ENCODE assay signal across 17 cellular contexts in the genomic region with DNA sequence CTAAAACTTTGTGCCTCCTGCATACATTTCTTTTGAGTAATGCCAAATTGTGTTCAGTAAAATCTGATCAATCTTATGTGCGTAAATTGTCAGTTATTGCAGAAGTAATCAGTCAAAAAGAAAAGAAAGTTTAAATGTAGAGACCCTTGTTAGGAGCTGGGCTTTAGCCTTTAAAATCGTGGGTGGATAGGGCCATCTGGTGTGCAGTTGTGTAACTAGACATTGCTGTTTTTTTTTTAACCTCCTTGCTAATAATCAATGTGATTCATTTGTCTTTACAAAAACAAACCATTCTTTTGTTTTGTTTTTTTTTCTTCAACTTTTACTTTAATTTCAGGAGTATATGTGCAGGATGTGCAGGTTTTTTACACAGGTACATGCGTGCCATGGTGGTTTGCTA. TPM values are rescaled to one million over a fixed set of nuclear protein-coding genes. Genes with fewer than 3 reads are reported as not detected.
DNase-seq lines count a peak whose midpoint lies in the region; ATAC-seq, FAIRE-seq and TF ChIP-seq lines count a peak whose summit lies in the region.
"Had no signal": no experiment of that assay in that cellular context is flagged by ENCODE, and none has a peak within 500 bp of the region (broad histone marks: within the 10 kb centered on the region; RNA-seq: fewer than 3 reads in every experiment).

No MANE protein-coding gene starts in this region.

- CTCF ChIA-PET in HepG2 (lab: Yijun Ruan, JAX; ENCODE audit: low intra/inter-chr PET ratio, low total read pairs) = no interaction called here

- no peaks in the 10 kb centered on the region for H3K36me3 Mint-ChIP-seq in glutamatergic neuron (ENCODE audit: unreplicated experiment)
- H3K36me3 Mint-ChIP-seq in T-helper 2 cell treated with Interferon-gamma antibody and Interleukin-4, amounts not matched to agents 5 μg/mL and 100 μg/mL, for 36 hours (ENCODE audit: low read depth) = peaks cover 1% of the 10 kb centered on the region
- H3K36me3 Mint-ChIP-seq: activated naive CD8-positive, alpha-beta T cell had no signal

- no TSS peak for BruUV-seq in HepG2 (replicated peaks; lab: Mats Ljungman, UMichigan)

- TF ChIP-seq POLR2A in HepG2 (IDR thresholded peaks at IDR 0.05; ENCODE audit: insufficient read depth in 1 of 2, low read depth in 2 of 2, low read length in 2 of 2) (no peak), right lobe of liver (IDR thresholded peaks at IDR 0.05) (no peak)

- H3K4me1 ChIP-seq in HepG2 (ENCODE audit: insufficient read depth, low read length) (peaks cover 15% of the 10 kb centered on the region), right lobe of liver (no peaks in the 10 kb centered on the region), upper lobe of right lung (peaks cover 6% of the 10 kb centered on the region)
- H3K4me1 ChIP-seq: parathyroid adenoma had no signal

- H3K27ac ChIP-seq in HepG2 (ENCODE audit: extremely low read length, insufficient read depth, low read length) (no peak overlapping the region), right lobe of liver (no peak overlapping the region), upper lobe of right lung (no peak overlapping the region)
- H3K27ac ChIP-seq: parathyroid adenoma, spleen had no signal

- in situ Hi-C loops in HepG2 (cut with HindIII; ENCODE audit: extremely low pct_ligation_motif_present, low pct_unique_long_range_greater_than_20kb) = no loop called here

- peaks cover 0 to 10% of the 10 kb centered on the region in 2 experiments; a peak in 1 of 5 replicates for H3K27me3 ChIP-seq in HepG2 (ENCODE audit: control insufficient read depth in 1 of 2, insufficient read depth in 2 of 2, low read length in 2 of 2)
- H3K27me3 ChIP-seq in right lobe of liver = no peaks in the 10 kb centered on the region
- H3K27me3 ChIP-seq in upper lobe of right lung = peaks cover 14% of the 10 kb centered on the region

- peak; percentile 40 for FAIRE-seq in HepG2 (lab: Jason Lieb, UNC)
- FAIRE-seq: keratinocyte, RCC 7860 had no signal

- TF ChIP-seq CTCF in HepG2 (CRISPR knock-in tag; IDR thresholded peaks at IDR 0.05) (peak; percentile 44), right lobe of liver (IDR thresholded peaks at IDR 0.05) (no peak), epithelial cell of proximal tubule (conservative IDR thresholded peaks at IDR 0.05; ENCODE audit: low read depth, low read length) (peak; percentile 26), glutamatergic neuron (IDR thresholded peaks at IDR 0.05; ENCODE audit: partially characterized antibody, unreplicated experiment) (no peak), upper lobe of right lung (IDR thresholded peaks at IDR 0.05) (no peak)

- H3K27me3 Mint-ChIP-seq in glutamatergic neuron (ENCODE audit: unreplicated experiment) = peaks cover 6% of the 10 kb centered on the region
- peaks cover 13% of the 10 kb centered on the region for H3K27me3 Mint-ChIP-seq in T-helper 2 cell treated with Interferon-gamma antibody and Interleukin-4, amounts not matched to agents 5 μg/mL and 100 μg/mL, for 36 hours (ENCODE audit: low read depth)

- peaks cover 1% of the 10 kb centered on the region for H3K9me3 Mint-ChIP-seq in glutamatergic neuron (ENCODE audit: unreplicated experiment)
- H3K9me3 Mint-ChIP-seq in T-helper 2 cell treated with Interferon-gamma antibody and Interleukin-4, amounts not matched to agents 5 μg/mL and 100 μg/mL, for 36 hours = peaks cover 15% of the 10 kb centered on the region

- no peak for TF ChIP-seq RAD21 in HepG2 (CRISPR knock-in tag; IDR thresholded peaks at IDR 0.05)

- no peaks in the 10 kb centered on the region for H4K20me1 ChIP-seq in HepG2 (ENCODE audit: insufficient read depth, low read length)

- H3K9ac ChIP-seq in HepG2 (ENCODE audit: insufficient read depth, low read depth, low read length) = no peak overlapping the region
- H3K9ac ChIP-seq: parathyroid adenoma had no signal

- H2AFZ ChIP-seq in HepG2 (ENCODE audit: low read length) = no peak overlapping the region
- H2AFZ ChIP-seq: parathyroid adenoma had no signal

- TF ChIP-seq EP300 in HepG2 (IDR thresholded peaks at IDR 0.05; ENCODE audit: low read depth in 2 of 2, low read length in 2 of 2) (no peak), HepG2 (CRISPR knock-in tag; IDR thresholded peaks at IDR 0.05; ENCODE audit: borderline replicate concordance) (no peak)

- no peaks in the 10 kb centered on the region for H3K9me3 ChIP-seq in HepG2 (ENCODE audit: low read length)
- H3K9me3 ChIP-seq in right lobe of liver = no peaks in the 10 kb centered on the region
- no peaks in the 10 kb centered on the region for H3K9me3 ChIP-seq in upper lobe of right lung

- ATAC-seq in HepG2 (no peak), right lobe of liver (no peak), upper lobe of right lung (no peak)
- ATAC-seq: stimulated activated naive CD8-positive, alpha-beta T cell treated with anti-CD3 and anti-CD28 coated beads, Interleukin-15, amount 100 ng/mL, for 72 hours had no signal

- DNase-seq in HepG2 (ENCODE audit: low spot score) = no peak
- no peak for DNase-seq in right lobe of liver
- DNase-seq in NCI-H82 treated with DMSO at 0.1 percent for 48 hours (lab: John Stamatoyannopoulos, UW; ENCODE audit: unreplicated experiment) = peak; percentile 4
- DNase-seq in epithelial cell of proximal tubule (ENCODE audit: low read depth) = no peak
- no peak for DNase-seq in glutamatergic neuron
- DNase-seq in GM03348 (ENCODE audit: low spot score) = no peak
- no peak for DNase-seq in upper lobe of right lung
- no peak for DNase-seq in T-helper 2 cell treated with Interferon-gamma antibody and Interleukin-4, amounts not matched to agents 5 μg/mL and 100 μg/mL, for 36 hours (ENCODE audit: low spot score)
- DNase-seq: activated T-cell treated with anti-CD3 and anti-CD28 coated beads for 4 hours; midbrain; spleen; stimulated activated naive CD8-positive, alpha-beta T cell treated with anti-CD3 and anti-CD28 coated beads, Interleukin-15, amount 100 ng/mL, for 72 hours had no signal

- no peaks in the 10 kb centered on the region for H3K4me1 Mint-ChIP-seq in glutamatergic neuron (ENCODE audit: low read depth, unreplicated experiment)
- H3K4me1 Mint-ChIP-seq in T-helper 2 cell treated with Interferon-gamma antibody and Interleukin-4, amounts not matched to agents 5 μg/mL and 100 μg/mL, for 36 hours (ENCODE audit: low read depth) = peaks cover 15% of the 10 kb centered on the region

- H3K79me2 ChIP-seq in HepG2 (ENCODE audit: insufficient read depth, low read length) = no peaks in the 10 kb centered on the region
- H3K79me2 ChIP-seq: parathyroid adenoma had no signal

- no peak overlapping the region for H3K4me2 ChIP-seq in HepG2 (ENCODE audit: low read depth, low read length)

- H3K4me3 Mint-ChIP-seq in glutamatergic neuron (ENCODE audit: unreplicated experiment) = no peak overlapping the region
- H3K4me3 Mint-ChIP-seq in T-helper 2 cell treated with Interferon-gamma antibody and Interleukin-4, amounts not matched to agents 5 μg/mL and 100 μg/mL, for 36 hours = no peak overlapping the region
- H3K4me3 Mint-ChIP-seq: activated naive CD8-positive, alpha-beta T cell; stimulated activated naive CD8-positive, alpha-beta T cell treated with anti-CD3 and anti-CD28 coated beads, Interleukin-15, amount 100 ng/mL, for 72 hours; T-helper 1 cell treated with Interleukin-12 subunit alpha and Interleukin-12 subunit beta and Interleukin-4 antibody, amounts not matched to agents 30 μg/mL and 1 μg/mL, for 36 hours had no signal

- WGBS in HepG2 (ENCODE audit: low lambda C conversion rate) = 51% methylated on average over 3 of the region's 3 CpGs
- 53% methylated on average over 3 of the region's 3 CpGs for WGBS in right lobe of liver (ENCODE audit: insufficient coverage, low coverage, low lambda C conversion rate, missing lambda C conversion rate)

- intact Hi-C loops in HepG2 (cut with micrococcal nuclease; ENCODE audit: unreplicated experiment) (loop anchor here (5.0 kb wide), 1 partner anchor 417 kb away; no protein-coding TSS in a partner anchor), right lobe of liver (cut with DNase I) (no loop called here), upper lobe of right lung (cut with DNase I) (no loop called here)

- H3K36me3 ChIP-seq in HepG2 (replicated peaks in 1 of 2; ENCODE audit: control insufficient read depth in 1 of 2, insufficient read depth in 2 of 2, low read length in 2 of 2) (no peaks in the 10 kb centered on the region), right lobe of liver (no peaks in the 10 kb centered on the region), upper lobe of right lung (no peaks in the 10 kb centered on the region)
- H3K36me3 ChIP-seq: spleen had no signal

- H3K4me3 ChIP-seq in HepG2 (replicated peaks in 1 of 3; ENCODE audit: insufficient read depth in 1 of 3, low read depth in 2 of 3, low read length in 3 of 3) (no peak overlapping the region), right lobe of liver (no peak overlapping the region), epithelial cell of proximal tubule (ENCODE audit: low read depth, low read length) (no peak overlapping the region), upper lobe of right lung (no peak overlapping the region)
- H3K4me3 ChIP-seq: spleen had no signal

- POLR2A ChIA-PET in HepG2 (lab: Yijun Ruan, JAX) = no interaction called here

- H3K27ac Mint-ChIP-seq in glutamatergic neuron (ENCODE audit: unreplicated experiment) = no peak overlapping the region
- no peak overlapping the region for H3K27ac Mint-ChIP-seq in T-helper 2 cell treated with Interferon-gamma antibody and Interleukin-4, amounts not matched to agents 5 μg/mL and 100 μg/mL, for 36 hours
- H3K27ac Mint-ChIP-seq: activated naive CD8-positive, alpha-beta T cell; stimulated activated naive CD8-positive, alpha-beta T cell treated with anti-CD3 and anti-CD28 coated beads, Interleukin-15, amount 100 ng/mL, for 72 hours; T-helper 1 cell treated with Interleukin-12 subunit alpha and Interleukin-12 subunit beta and Interleukin-4 antibody, amounts not matched to agents 30 μg/mL and 1 μg/mL, for 36 hours had no signal

RNA-seq across cellular contexts. Expression of gene WWOX, which starts 5.3 kb away (rescaled TPM):
- total RNA-seq in HepG2 (2016; rRNA removed; fragmentation: Illumina TruSeq; extraction: Trizol) (37.4 and 38.4 TPM in 2 replicates), right lobe of liver (10 to 100 TPM; 13.0 to 24.3 (median 16.5) TPM), epithelial cell of proximal tubule (11.9 and 29.6 TPM in 2 replicates), glutamatergic neuron (ENCODE audit: unreplicated experiment) (10.3 TPM), upper lobe of right lung (17.0 TPM)
- total RNA-seq in HepG2 (2016; cell fraction: cytosol; rRNA removed; fragmentation: Illumina TruSeq; extraction: Trizol; ENCODE audit: low read depth) = 28.6 and 30.1 TPM in 2 replicates
- total RNA-seq in HepG2 (2016; cell fraction: insoluble cytoplasmic fraction; rRNA removed; fragmentation: Illumina TruSeq; extraction: Trizol) = 33.0 and 44.5 TPM in 2 replicates
- 27.1 and 28.3 TPM in 2 replicates for total RNA-seq in HepG2 (2016; cell fraction: membrane; rRNA removed; fragmentation: Illumina TruSeq; extraction: Trizol)
- 57.3 and 68.9 TPM in 2 replicates for total RNA-seq in HepG2 (2016; cell fraction: nucleus; rRNA removed; fragmentation: Illumina TruSeq; extraction: Trizol)
- 9.1 and 9.2 TPM in 2 replicates for polyA plus RNA-seq in HepG2 (2011; rRNA removed)
- 10.3 and 11.0 TPM in 2 replicates for polyA plus RNA-seq in HepG2 (2011; cell fraction: cytosol; rRNA removed)
- 13.4 and 16.3 TPM in 2 replicates for polyA plus RNA-seq in HepG2 (2011; cell fraction: nucleus; rRNA removed)
- polyA plus RNA-seq in HepG2 (2012) = 12.3 and 16.1 TPM in 2 replicates
- polyA plus RNA-seq in HepG2 (2016; cell fraction: cytosol; fragmentation: Illumina TruSeq; extraction: Trizol; ENCODE audit: low read depth) = 19.9 and 21.6 TPM in 2 replicates
- 30.1 and 30.5 TPM in 2 replicates for polyA plus RNA-seq in HepG2 (2016; cell fraction: insoluble cytoplasmic fraction; fragmentation: Illumina TruSeq; extraction: Trizol; ENCODE audit: low read depth)
- 18.9 and 20.9 TPM in 2 replicates for polyA plus RNA-seq in HepG2 (2016; cell fraction: membrane; fragmentation: Illumina TruSeq; extraction: Trizol; ENCODE audit: low read depth)
- polyA plus RNA-seq in HepG2 (2016; cell fraction: nucleus; fragmentation: Illumina TruSeq; extraction: Trizol; ENCODE audit: insufficient read depth, low read depth) = 21.5 and 23.3 TPM in 2 replicates
- 10.8 and 21.8 TPM in 2 replicates for polyA minus RNA-seq in HepG2 (2011; rRNA and poly(A)+ RNA removed; ENCODE audit: low replicate concordance)
- 7.3 and 12.1 TPM in 2 replicates for polyA minus RNA-seq in HepG2 (2011; cell fraction: cytosol; rRNA and poly(A)+ RNA removed)
- 38.3 and 50.0 TPM in 2 replicates for polyA minus RNA-seq in HepG2 (2011; cell fraction: nucleus; rRNA and poly(A)+ RNA removed)

Comparison
In these comparisons a context has a peak if more than half of its experiments do, and no peak if none do; other contexts are left out.
1. CTCF ChIP-seq: peak in HepG2 (single experiment) and epithelial cell of proximal tubule (single experiment); none in right lobe of liver (0 of 4), glutamatergic neuron (single experiment) and upper lobe of right lung (single experiment).